ENCODE assay signal across 32 cellular contexts in genomic region chr15:25611603-25612002, GRCh38.
DNase-seq lines count a peak whose midpoint lies in the region; ATAC-seq and TF ChIP-seq lines count a peak whose summit lies in the region.
"Had no signal": no experiment of that assay in that cellular context is flagged by ENCODE, and none has a peak within 500 bp of the region (broad histone marks: within the 10 kb centered on the region; RNA-seq: fewer than 3 reads in every experiment).

No MANE protein-coding gene starts in this region.

- peaks cover 0 to 2% of the 10 kb centered on the region in 2 donors for H3K9me3 ChIP-seq in neuronal stem cell (replicated peaks in 1 of 2; ENCODE audit: control insufficient read depth in 2 of 2, insufficient read depth in 1 of 2, low read depth in 1 of 2, low read length in 2 of 2)
- no peaks in the 10 kb centered on the region for H3K9me3 ChIP-seq in ovary
- H3K9me3 ChIP-seq: BE2C, esophagus squamous epithelium, prostate gland, tibial artery had no signal

- no peak overlapping the region for H3K4me3 ChIP-seq in neuronal stem cell (ENCODE audit: low read length in 2 of 2)
- no peak overlapping the region for H3K4me3 ChIP-seq in ovary
- H3K4me3 ChIP-seq: esophagus squamous epithelium, K562, prostate gland, spleen, tibial artery had no signal

- no peak for TF ChIP-seq POLR2A in ovary (IDR thresholded peaks at IDR 0.05)

- no peaks in the 10 kb centered on the region for H3K79me1 ChIP-seq in neuronal stem cell (ENCODE audit: low read depth, low read length)

- H3K27ac ChIP-seq in neuronal stem cell (replicated peaks; ENCODE audit: low read length) (no peak overlapping the region), ovary (no peak overlapping the region)
- H3K27ac ChIP-seq: esophagus squamous epithelium, prostate gland, spleen, tibial artery had no signal

- H2BK120ac ChIP-seq in neuronal stem cell (ENCODE audit: low read depth, low read length), result no peak overlapping the region

- no peak overlapping the region for H3K9ac ChIP-seq in neuronal stem cell (ENCODE audit: low read depth, low read length, poor library complexity)

- H3K27me3 ChIP-seq in neuronal stem cell (ENCODE audit: control insufficient read depth in 3 of 3, insufficient read depth in 3 of 3, low read depth in 1 of 3, low read length in 3 of 3), result no peaks in the 10 kb centered on the region
- no peaks in the 10 kb centered on the region for H3K27me3 ChIP-seq in ovary
- H3K27me3 ChIP-seq: BE2C, esophagus squamous epithelium, spleen, tibial artery had no signal

- H4K91ac ChIP-seq in neuronal stem cell (ENCODE audit: low read depth, low read length, poor library complexity), result no peak overlapping the region

- no peak for TF ChIP-seq CTCF in ovary (IDR thresholded peaks at IDR 0.05)

- peak overlapping the region; percentile 33 for H3K18ac ChIP-seq in neuronal stem cell (ENCODE audit: low read length)

- H3K14ac ChIP-seq in neuronal stem cell (ENCODE audit: low read length), result no peak overlapping the region

- H2BK15ac ChIP-seq in neuronal stem cell (ENCODE audit: low read length), result no peak overlapping the region

- H2AFZ ChIP-seq in neuronal stem cell (ENCODE audit: low read length), result no peak overlapping the region

- no peak for ATAC-seq in HG02623 (IDR thresholded peaks at IDR 0.05; ENCODE audit: unreplicated experiment)
- ATAC-seq: effector memory CD8-positive, alpha-beta T cell; K562; left lobe of liver; Panc1; SK-N-SH treated with all-trans-retinoic acid at 6 μM for 48 hours had no signal

- no peak overlapping the region for H3K4ac ChIP-seq in neuronal stem cell (ENCODE audit: low read length)

- H3K4me1 ChIP-seq in neuronal stem cell (ENCODE audit: control insufficient read depth in 2 of 2, insufficient read depth in 1 of 2, low read depth in 1 of 2, low read length in 2 of 2), result peaks cover 3 to 9% of the 10 kb centered on the region in 2 donors
- H3K4me1 ChIP-seq in ovary (ENCODE audit: insufficient read depth), result no peaks in the 10 kb centered on the region
- H3K4me1 ChIP-seq: BE2C, esophagus squamous epithelium, prostate gland, spleen had no signal

- intact Hi-C loops in ovary (cut with DNase I), result no loop called here

- no peak overlapping the region for H4K8ac ChIP-seq in neuronal stem cell (ENCODE audit: low read depth, low read length)

- no peak overlapping the region for H2BK12ac ChIP-seq in neuronal stem cell (ENCODE audit: low read length)

- H3K23ac ChIP-seq in neuronal stem cell (ENCODE audit: low read depth, low read length, poor library complexity), result no peak overlapping the region

- no peak overlapping the region for H2AK5ac ChIP-seq in neuronal stem cell (ENCODE audit: low read depth, low read length)

- no peak for TF ChIP-seq EP300 in ovary (IDR thresholded peaks at IDR 0.05)

- H3K36me3 ChIP-seq in neuronal stem cell (replicated peaks in 1 of 2; ENCODE audit: control insufficient read depth in 2 of 2, insufficient read depth in 2 of 2, low read length in 2 of 2) (no peaks in the 10 kb centered on the region), ovary (no peaks in the 10 kb centered on the region)
- H3K36me3 ChIP-seq: BE2C, esophagus squamous epithelium, prostate gland, spleen, tibial artery had no signal

- WGBS in neuronal stem cell (ENCODE audit: extremely low coverage in 2 of 2, insufficient read length in 2 of 2, insufficient replicate concordance in 1 of 2), 2 donors, result no CpG with 5 or more reads among the region's 4 CpGs
- WGBS in ovary, 3 donors, result 63 to 67% (median 66%) methylated on average over 4 of the region's 4 CpGs

- no peak overlapping the region for H3K4me2 ChIP-seq in neuronal stem cell (ENCODE audit: insufficient read depth, low read length, poor library complexity, severe bottlenecking)

- no peak overlapping the region for H2BK5ac ChIP-seq in neuronal stem cell (ENCODE audit: low read length)

- peak; percentile 72 for DNase-seq in AG08395 (ENCODE audit: low spot score)
- peak; percentile 10 for DNase-seq in RKO (ENCODE audit: low spot score)
- DNase-seq in globus pallidus (ENCODE audit: low spot score), result peak; percentile 58
- DNase-seq in neuronal stem cell (ENCODE audit: low spot score), result no peak
- DNase-seq in ovary, result no peak
- DNase-seq in NCI-H226, result no peak
- DNase-seq in activated CD8-positive, alpha-beta memory T cell treated with anti-CD3 and anti-CD28 coated beads, Interleukin-2, amount 50 U/mL, for 4 hours, result no peak
- DNase-seq: 8988T; activated B cell treated with CpG ODN at 0.5 μM for 24 hours; activated CD4-positive, alpha-beta T cell treated with anti-CD3 and anti-CD28 coated beads, Interleukin-2, amount 50 U/mL, for 4 hours; activated CD8-positive, alpha-beta memory T cell treated with anti-CD3 and anti-CD28 coated beads, Interleukin-2, amount 50 U/mL, for 48 hours; activated naive CD8-positive, alpha-beta T cell treated with anti-CD3 and anti-CD28 coated beads, Interleukin-2, amount 10 ng/mL, durations not matched to agents 7 days and 5 days; BE2C; COR-L47; DMS79 treated with DMSO at 0.1 percent for 48 hours; effector memory CD8-positive, alpha-beta T cell; esophagus squamous epithelium; HCEC 1CT; MM.1S; NCI-H1436; NCI-H2107; nephron progenitor cell; spleen; stimulated activated CD4-positive, alpha-beta T cell treated with anti-CD3 and anti-CD28 coated beads, Interleukin-4, amount 100 ng/mL, for 1 hour; stimulated activated naive CD4-positive, alpha-beta T cell treated with Interleukin-2 at 50 U/mL for 16 hours had no signal

Comparison
In these comparisons a context has a peak if more than half of its experiments do, and no peak if none do; other contexts are left out.
1. DNase-seq: peak in AG08395 (single experiment), RKO (single experiment) and globus pallidus (single experiment); none in neuronal stem cell (single experiment), ovary (0 of 5), NCI-H226 (single experiment) and activated CD8-positive, alpha-beta memory T cell treated with anti-CD3 and anti-CD28 coated beads, Interleukin-2, amount 50 U/mL, for 4 hours (single experiment).